ENCODE assay signal across 8 cellular contexts in the genomic region with DNA sequence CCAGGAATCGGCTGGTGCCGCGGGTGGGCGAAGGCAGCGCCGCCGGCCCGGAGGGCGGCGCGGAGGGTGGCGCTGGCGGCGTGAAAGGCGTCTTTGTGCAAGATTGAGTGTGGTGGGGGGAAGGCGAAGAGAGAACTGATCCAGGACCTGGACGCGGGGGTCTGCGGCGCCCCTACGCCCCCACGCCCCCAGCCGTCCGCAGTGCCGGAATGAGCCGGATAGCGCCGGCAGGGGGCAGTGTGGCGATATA. TPM values are rescaled to one million over a fixed set of nuclear protein-coding genes. Genes with fewer than 3 reads are reported as not detected.
A peak's percentile ranks its signal among the peaks of the same experiment; 100 is the strongest.
DNase-seq lines count a peak whose midpoint lies in the region; ATAC-seq, FAIRE-seq and TF ChIP-seq lines count a peak whose summit lies in the region.

No MANE protein-coding gene starts in this region.

- peak overlapping the region; percentile 81 to 99 for H3K4me3 Mint-ChIP-seq in activated T-cell treated with anti-CD3 and anti-CD28 coated beads, Interleukin-2, amount 50 U/mL, for 72 hours
- H3K4me3 Mint-ChIP-seq in osteocyte (ENCODE audit: unreplicated experiment), result peak overlapping the region; percentile 99

- TF ChIP-seq CTCF in osteocyte (IDR thresholded peaks at IDR 0.05), result peak; percentile 82

- no peak overlapping the region for H3K27ac Mint-ChIP-seq in activated T-cell treated with anti-CD3 and anti-CD28 coated beads, Interleukin-2, amount 50 U/mL, for 72 hours
- peak overlapping the region; percentile 97 for H3K27ac Mint-ChIP-seq in osteocyte (ENCODE audit: unreplicated experiment)

- ATAC-seq in activated T-cell treated with anti-CD3 and anti-CD28 coated beads, Interleukin-2, amount 50 U/mL, for 72 hours (replicated peaks in 1 of 2), result peak in 1 of 2 donors; percentile 3
- ATAC-seq in GM19324 (IDR thresholded peaks at IDR 0.05; ENCODE audit: low FRiP score, unreplicated experiment) (no peak), HG03139 (IDR thresholded peaks at IDR 0.05; ENCODE audit: unreplicated experiment) (no peak)

- peaks cover 51% of the 10 kb centered on the region for H3K27me3 Mint-ChIP-seq in activated T-cell treated with anti-CD3 and anti-CD28 coated beads, Interleukin-2, amount 50 U/mL, for 72 hours (ENCODE audit: low read depth)
- no peaks in the 10 kb centered on the region for H3K27me3 Mint-ChIP-seq in osteocyte (ENCODE audit: unreplicated experiment)

- DNase-seq in NCI-H82 (lab: John Stamatoyannopoulos, UW) (peak; percentile 71), NCI-H82 treated with DMSO at 0.1 percent for 48 hours (lab: John Stamatoyannopoulos, UW; ENCODE audit: unreplicated experiment) (no peak), frontal cortex (ENCODE audit: low spot score in 2 of 2) (peak; percentile 45 to 63), osteocyte (ENCODE audit: extremely low spot score, unreplicated experiment) (no peak), NOMO-1 treated with DMSO at 0.1 percent for 48 hours (lab: John Stamatoyannopoulos, UW; ENCODE audit: unreplicated experiment) (no peak)
- DNase-seq in activated T-cell treated with anti-CD3 and anti-CD28 coated beads, Interleukin-2, amount 50 U/mL, for 72 hours, result peak; percentile 60 to 64

- peaks cover 32% of the 10 kb centered on the region for H3K4me1 Mint-ChIP-seq in activated T-cell treated with anti-CD3 and anti-CD28 coated beads, Interleukin-2, amount 50 U/mL, for 72 hours (ENCODE audit: low read depth)
- H3K4me1 Mint-ChIP-seq in osteocyte (ENCODE audit: unreplicated experiment), result peaks cover 42% of the 10 kb centered on the region

- no peaks in the 10 kb centered on the region for H3K36me3 Mint-ChIP-seq in activated T-cell treated with anti-CD3 and anti-CD28 coated beads, Interleukin-2, amount 50 U/mL, for 72 hours (ENCODE audit: insufficient read depth in 2 of 2)
- peaks cover 3% of the 10 kb centered on the region for H3K36me3 Mint-ChIP-seq in osteocyte (ENCODE audit: unreplicated experiment)

- no peaks in the 10 kb centered on the region for H3K9me3 Mint-ChIP-seq in activated T-cell treated with anti-CD3 and anti-CD28 coated beads, Interleukin-2, amount 50 U/mL, for 72 hours
- no peaks in the 10 kb centered on the region for H3K9me3 Mint-ChIP-seq in osteocyte (ENCODE audit: unreplicated experiment)

- no peak for FAIRE-seq in frontal cortex (lab: Jason Lieb, UNC)

RNA-seq across cellular contexts. Expression of a gene that starts 4.5 kb away (rescaled TPM):
- 1 to 10 TPM; 2.2 to 3.9 TPM for total RNA-seq in activated T-cell treated with anti-CD3 and anti-CD28 coated beads, Interleukin-2, amount 50 U/mL, for 72 hours
- total RNA-seq in frontal cortex (34.6 TPM), osteocyte (111 and 116 TPM in 2 replicates)

Comparison
In these comparisons a context has a peak if more than half of its experiments do, and no peak if none do; other contexts are left out.
1. DNase-seq: peak in NCI-H82 (single experiment), activated T-cell treated with anti-CD3 and anti-CD28 coated beads, Interleukin-2, amount 50 U/mL, for 72 hours (2 of 2) and frontal cortex (2 of 2); none in NCI-H82 treated with DMSO at 0.1 percent for 48 hours (single experiment), osteocyte (single experiment) and NOMO-1 treated with DMSO at 0.1 percent for 48 hours (single experiment).